ENCODE assay signal across 8 cellular contexts in genomic region chr4:87985097-87985886, GRCh38. TPM values are rescaled to one million over a fixed set of nuclear protein-coding genes. Genes with fewer than 3 reads are reported as not detected.
A peak's percentile ranks its signal among the peaks of the same experiment; 100 is the strongest.
DNase-seq lines count a peak whose midpoint lies in the region; ATAC-seq and TF ChIP-seq lines count a peak whose summit lies in the region.

No MANE protein-coding gene starts in this region.

- H3K9me3 ChIP-seq in OCI-LY7 (ENCODE audit: low read length) = no peaks in the 10 kb centered on the region
- no peaks in the 10 kb centered on the region for H3K9me3 ChIP-seq in hepatocyte (ENCODE audit: low read depth)
- no peaks in the 10 kb centered on the region for H3K9me3 ChIP-seq in smooth muscle cell (replicated peaks; ENCODE audit: low read depth)

- ATAC-seq in GM18907 (IDR thresholded peaks at IDR 0.05; ENCODE audit: unreplicated experiment) = peak; percentile 95
- ATAC-seq in HG03439 (IDR thresholded peaks at IDR 0.05; ENCODE audit: unreplicated experiment) = peak; percentile 79
- ATAC-seq in GM19328 (IDR thresholded peaks at IDR 0.05; ENCODE audit: unreplicated experiment) = no peak

- H3K4me1 ChIP-seq in OCI-LY7 (ENCODE audit: insufficient read depth, low read length, poor library complexity, severe bottlenecking) (no peaks in the 10 kb centered on the region), hepatocyte (ENCODE audit: insufficient read depth) (no peaks in the 10 kb centered on the region), smooth muscle cell (ENCODE audit: low read depth) (no peaks in the 10 kb centered on the region)

- no peaks in the 10 kb centered on the region for H3K27me3 ChIP-seq in hepatocyte
- no peaks in the 10 kb centered on the region for H3K27me3 ChIP-seq in smooth muscle cell (ENCODE audit: low read depth)

- H3K4me2 ChIP-seq in OCI-LY7 (ENCODE audit: low read length) (no peak overlapping the region), hepatocyte (no peak overlapping the region), smooth muscle cell (no peak overlapping the region)

- H4K20me1 ChIP-seq in OCI-LY7 (ENCODE audit: insufficient read depth, low read length) (no peaks in the 10 kb centered on the region), hepatocyte (ENCODE audit: insufficient read depth, poor library complexity, severe bottlenecking) (no peaks in the 10 kb centered on the region), smooth muscle cell (ENCODE audit: low read depth) (no peaks in the 10 kb centered on the region)

- H2AFZ ChIP-seq in OCI-LY7 (ENCODE audit: low read length) = no peak overlapping the region
- no peak overlapping the region for H2AFZ ChIP-seq in hepatocyte
- H2AFZ ChIP-seq in smooth muscle cell (ENCODE audit: low read depth) = no peak overlapping the region

- H3K36me3 ChIP-seq in OCI-LY7 (ENCODE audit: insufficient read depth, low read length) (no peaks in the 10 kb centered on the region), hepatocyte (replicated peaks; ENCODE audit: insufficient read depth, low read depth) (no peaks in the 10 kb centered on the region), smooth muscle cell (ENCODE audit: low read depth) (no peaks in the 10 kb centered on the region)

- peak; percentile 73 for DNase-seq in COLO829 (ENCODE audit: low spot score)
- DNase-seq in OCI-LY7 (ENCODE audit: low spot score) = peak; percentile 42
- DNase-seq in anterior cingulate cortex (lab: John Stamatoyannopoulos, UW) = peak in 51 of 58 donors; percentile 8 to 81 (median 59)
- peak; percentile 43 for DNase-seq in hepatocyte (ENCODE audit: low spot score)
- DNase-seq in smooth muscle cell (lab: John Stamatoyannopoulos, UW; ENCODE audit: unreplicated experiment) = no peak

- CTCF ChIA-PET in OCI-LY7 (lab: Charles Lee; ENCODE audit: unreplicated experiment) = no interaction called here

- no TSS peak for BruUV-seq in OCI-LY7 (replicated peaks; lab: Mats Ljungman, UMichigan)

- TF ChIP-seq CTCF in OCI-LY7 (conservative IDR thresholded peaks at IDR 0.05; ENCODE audit: low read length) (peak; percentile 71), hepatocyte (IDR thresholded peaks at IDR 0.05; ENCODE audit: poor library complexity) (peak; percentile 39), smooth muscle cell (IDR thresholded peaks at IDR 0.05; ENCODE audit: borderline replicate concordance, insufficient read depth, poor library complexity, severe bottlenecking) (peak; percentile 42)

- H3K9ac ChIP-seq in smooth muscle cell (ENCODE audit: low read depth) = no peak overlapping the region

- no peak overlapping the region for H3K27ac ChIP-seq in OCI-LY7 (ENCODE audit: low read depth, low read length, poor library complexity, severe bottlenecking)
- H3K27ac ChIP-seq in hepatocyte = no peak overlapping the region
- H3K27ac ChIP-seq in smooth muscle cell (ENCODE audit: low read depth) = no peak overlapping the region

- POLR2A ChIA-PET in OCI-LY7 (lab: Charles Lee) = no interaction called here

- H3K79me2 ChIP-seq in OCI-LY7 (ENCODE audit: insufficient read depth, low read depth, low read length) (no peaks in the 10 kb centered on the region), hepatocyte (no peaks in the 10 kb centered on the region), smooth muscle cell (ENCODE audit: low read depth) (no peaks in the 10 kb centered on the region)

- H3K9me2 ChIP-seq in OCI-LY7 (ENCODE audit: insufficient read depth, low read length) = no peaks in the 10 kb centered on the region
- H3K9me2 ChIP-seq in hepatocyte (replicated peaks; ENCODE audit: insufficient read depth) = no peaks in the 10 kb centered on the region

- intact Hi-C loops in OCI-LY7 (cut with micrococcal nuclease; ENCODE audit: unreplicated experiment) = loop anchor here (5.0 kb wide), 1 partner anchor 308 kb away; no protein-coding TSS in a partner anchor

- WGBS in hepatocyte (ENCODE audit: low lambda C conversion rate, missing lambda C conversion rate) = 10% methylated on average over 1 of the region's 1 CpG
- 8% methylated on average over 1 of the region's 1 CpG for WGBS in smooth muscle cell (ENCODE audit: low lambda C conversion rate)

- H3K4me3 ChIP-seq in OCI-LY7 (ENCODE audit: low read depth, low read length, poor library complexity, severe bottlenecking) (no peak overlapping the region), hepatocyte (no peak overlapping the region), smooth muscle cell (no peak overlapping the region)

- H3F3A ChIP-seq in smooth muscle cell (ENCODE audit: low read depth) = no peaks in the 10 kb centered on the region

RNA-seq across cellular contexts. Expression of gene SPP1, which starts 9.8 kb away (rescaled TPM):
- 1.4 TPM in 1 of 2 replicates, not detected in the other for total RNA-seq in OCI-LY7 (2014; rRNA removed; shearing (Covaris generic))
- total RNA-seq in OCI-LY7 (2022) (not detected in 2 replicates), hepatocyte (175 and 225 TPM in 2 replicates), smooth muscle cell (29.6 and 37.3 TPM in 2 replicates)
- polyA plus RNA-seq in hepatocyte (244 and 466 TPM in 2 replicates), smooth muscle cell (16.2 and 102 TPM in 2 replicates)

RNA-seq across cellular contexts. Expression of gene PKD2, which starts 22.1 kb away (rescaled TPM):
- total RNA-seq in OCI-LY7 (2014; rRNA removed; shearing (Covaris generic)) = 4.5 and 8.5 TPM in 2 replicates
- total RNA-seq in OCI-LY7 (2022) = 3.1 and 3.8 TPM in 2 replicates
- total RNA-seq in hepatocyte = 32.3 and 36.7 TPM in 2 replicates
- polyA plus RNA-seq in hepatocyte = 17.8 and 19.3 TPM in 2 replicates
- 40.6 and 41.4 TPM in 2 replicates for total RNA-seq in smooth muscle cell
- polyA plus RNA-seq in smooth muscle cell = 13.1 and 19.8 TPM in 2 replicates

Comparison
In these comparisons a context has a peak if more than half of its experiments do, and no peak if none do; other contexts are left out.
1. RNA of gene SPP1, which starts 9.8 kb away (total RNA-seq): 175 to 225 TPM in hepatocyte and 29.6 to 37.3 TPM in smooth muscle cell; 1.4 TPM in OCI-LY7; every median in the first group is over 10 times any median in the second.
2. Peak in every context shown above with its lines, with median percentiles within 50 percentile points of each other: CTCF ChIP-seq.